Comparison of ENCODE assay signal across 2 cellular contexts in genomic region chr15:51368751-51369450, GRCh38.
A peak's percentile ranks its signal among the peaks of the same experiment; 100 is the strongest.
TF ChIP-seq lines count a peak whose summit lies in the region.

No MANE protein-coding gene starts in this region.

TF ChIP-seq in A549, 52 proteins besides CTCF, POLR2A, EP300 and RAD21:
- TF ChIP-seq MAFK (IDR thresholded peaks at IDR 0.05; ENCODE audit: partially characterized antibody), result peak; percentile 58
- no peak for TF ChIP-seq ZSCAN20 (CRISPR knock-in tag; IDR thresholded peaks at IDR 0.05)

TF ChIP-seq in HEK293, 187 proteins besides CTCF, POLR2A, EP300 and RAD21:
- TF ChIP-seq OVOL3 (tag by site-specific recombination; IDR thresholded peaks at IDR 0.05), result no peak
- TF ChIP-seq ZNF398 (tag by site-specific recombination; IDR thresholded peaks at IDR 0.05), result no peak
- TF ChIP-seq ZNF843 (tag by site-specific recombination; IDR thresholded peaks at IDR 0.05), result no peak
- no peak for TF ChIP-seq ZNF660 (tag by site-specific recombination; IDR thresholded peaks at IDR 0.05)
- TF ChIP-seq ZNF366 (tag by site-specific recombination; conservative IDR thresholded peaks at IDR 0.05), result no peak
- no peak for TF ChIP-seq HOXC10 (CRISPR knock-in tag; IDR thresholded peaks at IDR 0.05)
- TF ChIP-seq ZNF354C (tag by site-specific recombination; IDR thresholded peaks at IDR 0.05; ENCODE audit: borderline replicate concordance, low read depth), result no peak
- TF ChIP-seq, protein P1, sequence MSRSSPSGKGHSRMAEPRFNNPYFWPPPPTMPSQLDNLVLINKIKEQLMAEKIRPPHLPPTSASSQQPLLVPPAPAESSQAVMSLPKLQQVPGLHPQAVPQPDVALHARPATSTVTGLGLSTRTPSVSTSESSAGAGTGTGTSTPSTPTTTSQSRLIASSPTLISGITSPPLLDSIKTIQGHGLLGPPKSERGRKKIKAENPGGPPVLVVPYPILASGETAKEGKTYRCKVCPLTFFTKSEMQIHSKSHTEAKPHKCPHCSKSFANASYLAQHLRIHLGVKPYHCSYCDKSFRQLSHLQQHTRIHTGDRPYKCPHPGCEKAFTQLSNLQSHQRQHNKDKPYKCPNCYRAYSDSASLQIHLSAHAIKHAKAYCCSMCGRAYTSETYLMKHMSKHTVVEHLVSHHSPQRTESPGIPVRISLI (tag by site-specific recombination; IDR thresholded peaks at IDR 0.05), result no peak
- TF ChIP-seq KLF1 (tag by site-specific recombination; IDR thresholded peaks at IDR 0.05), result no peak
- TF ChIP-seq TRIM28 (IDR thresholded peaks at IDR 0.05; ENCODE audit: borderline replicate concordance, low read length), result no peak
- no peak for TF ChIP-seq ZNF555 (tag by site-specific recombination; conservative IDR thresholded peaks at IDR 0.05)
- TF ChIP-seq ZNF624 (tag by site-specific recombination; IDR thresholded peaks at IDR 0.05), result no peak
- TF ChIP-seq ZFP3 (tag by site-specific recombination; IDR thresholded peaks at IDR 0.05; ENCODE audit: low read depth), result no peak
- TF ChIP-seq ZNF658 (tag by site-specific recombination; IDR thresholded peaks at IDR 0.05), result no peak
- no peak for TF ChIP-seq MZF1 (tag by site-specific recombination; IDR thresholded peaks at IDR 0.05; ENCODE audit: borderline replicate concordance)
